Comparison of ENCODE assay signal across 34 cellular contexts in genomic region chr16:9381908-9382307, GRCh38.
"Had no signal": no experiment of that assay in that cellular context is flagged by ENCODE, and none has a peak within 500 bp of the region (broad histone marks: within the 10 kb centered on the region; RNA-seq: fewer than 3 reads in every experiment).

No MANE protein-coding gene starts in this region.

- H3K27ac ChIP-seq: KMS-11 had no signal

- H3K9me3 ChIP-seq: MG63 had no signal

- H3K36me3 ChIP-seq: MG63 had no signal

- H3K4me3 ChIP-seq: MG63 had no signal

- DNase-seq: Karpas-422, Kasumi-1, MG63, MM.1S, NCI-H1048, NCI-H1092, NCI-H1092 treated with DMSO at 0.1 percent for 48 hours, NCI-H1105, NCI-H1105 treated with DMSO at 0.1 percent for 48 hours, NCI-H1417, NCI-H1436, NCI-H1436 treated with DMSO at 0.1 percent for 48 hours, NCI-H146, NCI-H1694, NCI-H1694 treated with DMSO at 0.1 percent for 48 hours, NCI-H187, NCI-H187 treated with DMSO at 0.1 percent for 48 hours, NCI-H1930, NCI-H2029, NCI-H2029 treated with DMSO at 0.1 percent for 48 hours, NCI-H2081, NCI-H2081 treated with DMSO at 0.1 percent for 48 hours, NCI-H2107, NCI-H2171, NCI-H2171 treated with DMSO at 0.1 percent for 48 hours, NCI-H2227 treated with DMSO at 0.1 percent for 48 hours, NCI-H226, NCI-H345, NCI-H446, NCI-H446 treated with DMSO at 0.1 percent for 48 hours, NCI-H510A, NCI-H510A treated with DMSO at 0.1 percent for 48 hours, NCI-H524 had no signal
